Comparison of ENCODE assay signal across 10 cellular contexts in genomic region chr3:84245779-84246178, GRCh38.
"Had no signal": no experiment of that assay in that cellular context is flagged by ENCODE, and none has a peak within 500 bp of the region (broad histone marks: within the 10 kb centered on the region; RNA-seq: fewer than 3 reads in every experiment).

No MANE protein-coding gene starts in this region.

- H3K9me3 ChIP-seq: HAP-1 had no signal

- H3K4me3 ChIP-seq: GM23248, HAP-1 had no signal

- H3K4me1 ChIP-seq: HAP-1 had no signal

- H3K4me1 Mint-ChIP-seq: H9 had no signal

- H2AFZ ChIP-seq: GM23248 had no signal

- H3K27ac ChIP-seq: GM23248 had no signal

- H3K4me3 Mint-ChIP-seq: H9, HFFc6 had no signal

- DNase-seq: GM23248, GOT3, H7, H9, HCEC 1CT, HFFc6 had no signal

- ATAC-seq: HCT116 had no signal

- H3K9ac ChIP-seq: GM23248 had no signal

- FAIRE-seq: H1, H54 had no signal

- H3K27ac Mint-ChIP-seq: H9, HFFc6 had no signal

- H3K36me3 ChIP-seq: HAP-1 had no signal
